8 cellular contexts compared by ENCODE assay signal in the genomic region with DNA sequence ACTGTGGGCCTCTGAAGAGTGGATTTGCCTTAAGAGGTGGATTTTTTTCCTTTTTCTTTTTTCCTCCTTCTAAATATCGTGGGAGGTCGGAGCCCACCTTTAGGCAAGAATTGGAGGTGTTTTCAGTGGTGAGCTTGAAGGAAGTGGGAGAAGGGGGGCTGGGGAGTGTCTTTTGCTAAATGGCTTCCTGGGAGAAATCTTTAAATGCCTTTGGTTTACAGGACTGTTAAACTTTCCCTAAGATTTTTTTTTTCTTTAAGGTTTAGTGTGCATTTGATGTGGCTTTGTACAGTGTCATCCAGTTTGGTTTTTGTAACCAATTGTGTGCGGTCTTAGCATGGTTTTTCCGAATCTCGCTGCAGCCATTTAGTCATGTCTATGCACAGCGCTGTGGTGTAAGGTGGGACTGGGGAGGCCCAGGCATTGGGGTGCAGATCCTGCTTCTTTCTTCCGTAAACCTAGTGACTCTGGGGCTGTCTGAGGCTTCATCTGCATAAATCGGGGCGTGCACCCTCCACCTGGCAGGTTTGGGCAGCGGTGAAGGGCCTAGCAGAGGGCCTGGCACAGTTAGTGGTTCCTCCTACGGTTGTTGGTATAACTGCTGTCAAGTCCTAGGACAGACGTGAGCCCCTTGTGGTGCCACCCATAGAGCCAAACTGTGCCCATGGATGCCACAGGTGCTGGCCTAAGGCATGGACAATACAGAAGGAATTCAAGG. TPM values are rescaled to one million over a fixed set of nuclear protein-coding genes. Genes with fewer than 3 reads are reported as not detected.
DNase-seq lines count a peak whose midpoint lies in the region; ATAC-seq and TF ChIP-seq lines count a peak whose summit lies in the region.

No MANE protein-coding gene starts in this region.

- H3K79me1 ChIP-seq in H9 (ENCODE audit: insufficient read depth, low read depth, low read length, poor library complexity, severe bottlenecking) = no peaks in the 10 kb centered on the region

- no peak overlapping the region for H2BK5ac ChIP-seq in H9 (ENCODE audit: insufficient read length, low read length)

- H3K36me3 ChIP-seq in adrenal gland (replicated peaks in 1 of 2) = no peaks in the 10 kb centered on the region
- no peaks in the 10 kb centered on the region for H3K36me3 ChIP-seq in iPS-18a (ENCODE audit: control insufficient read depth, low read depth, low read length)

- peak overlapping the region; percentile 31; the same call in 1 of the 2 replicates for H3K4ac ChIP-seq in H9 (ENCODE audit: low read depth, low read length)

- no peak overlapping the region for H2BK120ac ChIP-seq in H9 (ENCODE audit: low read depth, low read length, poor library complexity, severe bottlenecking)

- H3K4me3 Mint-ChIP-seq in H9 (peak overlapping the region; percentile 88 to 98), T-cell (peak overlapping the region; percentile 85 to 95 (median 93))

- H3K4me1 Mint-ChIP-seq in H9 (peaks cover 52 to 67% of the 10 kb centered on the region in 2 experiments), T-cell (peaks cover 55 to 58% (median 58%) of the 10 kb centered on the region in 3 donors)

- DNase-seq in AG09309 (ENCODE audit: low read depth) (no peak), H9 (peak; percentile 68), T-cell (peak in 33 of 34 experiments; percentile 54 to 82 (median 72)), adrenal gland (no peak), NCI-H2081 treated with DMSO at 0.1 percent for 48 hours (lab: John Stamatoyannopoulos, UW) (no peak)
- DNase-seq in stimulated activated CD4-positive, alpha-beta T cell treated with anti-CD3 and anti-CD28 coated beads, Interleukin-15, amount 100 ng/mL, for 48 hours (ENCODE audit: low read depth in 2 of 2) = peak; percentile 59 to 64

- H4K20me1 ChIP-seq in H9 (ENCODE audit: control insufficient read depth, insufficient read depth, insufficient read length) = no peaks in the 10 kb centered on the region

- H3K27me3 ChIP-seq in H9 (ENCODE audit: insufficient read depth, low read length) (no peaks in the 10 kb centered on the region; the same call in 1 of the 2 replicates), adrenal gland (no peaks in the 10 kb centered on the region), iPS-18a (ENCODE audit: control insufficient read depth, insufficient read depth, low read length) (no peaks in the 10 kb centered on the region)

- H3K14ac ChIP-seq in H9 (ENCODE audit: insufficient read depth, low read length) = no peak overlapping the region

- ATAC-seq in T-cell (replicated peaks in 1 of 4) = peak; percentile 45 to 67 (median 52)
- ATAC-seq in GM19035 (IDR thresholded peaks at IDR 0.05; ENCODE audit: unreplicated experiment) = no peak

- H3K79me2 ChIP-seq in H9 (ENCODE audit: insufficient read depth, low read length) = peaks cover 50% of the 10 kb centered on the region

- peaks cover 22% of the 10 kb centered on the region for H3K23me2 ChIP-seq in H9 (ENCODE audit: insufficient read length, low read depth, low read length, poor library complexity, severe bottlenecking)

- H4K8ac ChIP-seq in H9 (replicated peaks; ENCODE audit: insufficient read length, low read depth, low read length) = no peak overlapping the region

- TF ChIP-seq POLR2A in adrenal gland (IDR thresholded peaks at IDR 0.05) = no peak

- peak overlapping the region; percentile 96 to 100 (median 97) for H3K27ac Mint-ChIP-seq in H9
- H3K27ac Mint-ChIP-seq in T-cell = peak overlapping the region; percentile 92

- H3K27me3 Mint-ChIP-seq in H9 (ENCODE audit: low read depth) (no peaks in the 10 kb centered on the region), T-cell (no peaks in the 10 kb centered on the region)

- no peak overlapping the region for H2BK15ac ChIP-seq in H9 (ENCODE audit: low read depth, low read length)

- TF ChIP-seq CTCF in AG09309 (IDR thresholded peaks at IDR 0.05; ENCODE audit: control insufficient read depth, insufficient read depth, low read depth, low read length, missing control alignments) (no peak), H9 (conservative IDR thresholded peaks at IDR 0.05) (no peak), adrenal gland (IDR thresholded peaks at IDR 0.05) (no peak)

- no peak overlapping the region for H4K91ac ChIP-seq in H9 (ENCODE audit: insufficient read length, low read depth, low read length)

- H2BK20ac ChIP-seq in H9 (ENCODE audit: low read depth, low read length, poor library complexity, severe bottlenecking) = no peak overlapping the region

- no peak overlapping the region for H3T11ph ChIP-seq in H9 (ENCODE audit: low read length)

- peak overlapping the region; percentile 10 for H3K27ac ChIP-seq in H9 (ENCODE audit: insufficient read length, low read depth, low read length)
- H3K27ac ChIP-seq in adrenal gland = peak overlapping the region; percentile 81 to 99 (median 94)
- peak overlapping the region; percentile 90 for H3K27ac ChIP-seq in iPS-18a (ENCODE audit: low read length)

- CTCF ChIA-PET in T-cell (lab: Charles Lee) = no interaction called here

- no peak overlapping the region for H4K5ac ChIP-seq in H9 (ENCODE audit: insufficient read length, low read depth, low read length)

- H3K9me3 ChIP-seq in H9 (ENCODE audit: control insufficient read depth, low read depth, low read length) = no peaks in the 10 kb centered on the region
- H3K9me3 ChIP-seq in adrenal gland (replicated peaks in 1 of 3) = no peaks in the 10 kb centered on the region
- H3K9me3 ChIP-seq in iPS-18a (ENCODE audit: control insufficient read depth, low read depth, low read length) = no peaks in the 10 kb centered on the region

- H3K36me3 Mint-ChIP-seq in H9 (ENCODE audit: insufficient read depth in 1 of 3, low read depth in 3 of 3) = peaks cover 14 to 34% (median 26%) of the 10 kb centered on the region in 3 experiments
- no peaks in the 10 kb centered on the region for H3K36me3 Mint-ChIP-seq in T-cell

- peak overlapping the region; percentile 97 for H3K4me2 ChIP-seq in H9 (ENCODE audit: insufficient read depth, insufficient read length, low read length)

- no peak overlapping the region for H2BK12ac ChIP-seq in H9 (ENCODE audit: insufficient read length, low read depth, low read length)

- no peak overlapping the region for H2AFZ ChIP-seq in H9 (ENCODE audit: low read length)

- no peak overlapping the region for H3K18ac ChIP-seq in H9 (ENCODE audit: insufficient read length, low read depth, low read length)

- H3K9ac ChIP-seq in H9 (ENCODE audit: extremely low read depth, insufficient read length, low read length) (peak overlapping the region; percentile 86), iPS-18a (ENCODE audit: low read length) (peak overlapping the region; percentile 96)

- POLR2A ChIA-PET in T-cell (lab: Charles Lee) = interaction anchor here in 1 of 2 donors (0.7 kb wide), 1 partner anchor 23 kb away, joined by 3 read pairs; no protein-coding TSS in a partner anchor

- H3K56ac ChIP-seq in H9 (ENCODE audit: insufficient read length, low read depth, low read length) = no peak overlapping the region

- WGBS in H9 (ENCODE audit: extremely low coverage, insufficient read length, low lambda C conversion rate) = no CpG with 5 or more reads among the region's 12 CpGs
- 0 to 5% (median 2%) methylated on average over 7 to 12 of the region's 12 CpGs for WGBS in adrenal gland, 4 donors

- H3K4me3 ChIP-seq in AG09309 (ENCODE audit: control insufficient read depth, low read depth, low read length) (peak overlapping the region; percentile 68), adrenal gland (peak overlapping the region in 3 of 4 donors; percentile 2 to 97 (median 63)), iPS-18a (ENCODE audit: low read length) (peak overlapping the region; percentile 74)

- H3K9me3 Mint-ChIP-seq in H9 (no peaks in the 10 kb centered on the region; a peak in 1 of 5 replicates), T-cell (no peaks in the 10 kb centered on the region)

- H3K4me1 ChIP-seq in H9 (ENCODE audit: insufficient read depth, low read length) = peaks cover 18% of the 10 kb centered on the region
- peaks cover 37 to 63% of the 10 kb centered on the region in 2 donors for H3K4me1 ChIP-seq in adrenal gland (replicated peaks in 1 of 2)
- peaks cover 33% of the 10 kb centered on the region for H3K4me1 ChIP-seq in iPS-18a (ENCODE audit: control insufficient read depth, low read depth, low read length)

- no peak overlapping the region for H2AK5ac ChIP-seq in H9 (ENCODE audit: insufficient read length, low read length)

- intact Hi-C loops in adrenal gland (cut with DNase I) = loop anchor here in 1 of 2 donors (10.0 kb wide), 1 partner anchor 80 kb away; no protein-coding TSS in a partner anchor

- no peak overlapping the region for H3K23ac ChIP-seq in H9 (ENCODE audit: insufficient read length, low read depth, low read length)

RNA-seq across cellular contexts. Expression of gene PRRC2B, which starts 1.3 kb away (rescaled TPM):
- total RNA-seq in H9 (2021) (243 and 251 TPM in 2 replicates), T-cell (100 to 1,000 TPM; 259 to 375 (median 370) TPM), adrenal gland (100 to 1,000 TPM; 109 to 255 (median 161) TPM)
- 100 to 1,000 TPM in 1 of 3 donors, 10 to 100 TPM in 2; 56.9 to 141 (median 98.1) TPM for polyA plus RNA-seq in adrenal gland

Comparison
In these comparisons a context has a peak if more than half of its experiments do, and no peak if none do; other contexts are left out.
1. DNase-seq: peak in H9 (single experiment), T-cell (33 of 34) and stimulated activated CD4-positive, alpha-beta T cell treated with anti-CD3 and anti-CD28 coated beads, Interleukin-15, amount 100 ng/mL, for 48 hours (2 of 2); none in AG09309 (single experiment), adrenal gland (0 of 7) and NCI-H2081 treated with DMSO at 0.1 percent for 48 hours (single experiment).
2. H3K27ac ChIP-seq: peak in every context shown above with its lines; median percentile 94 in adrenal gland; 90 in iPS-18a; 10 in H9.
3. Peak in every context shown above with its lines, with median percentiles within 50 percentile points of each other: H3K4me3 ChIP-seq.